ENCODE assay signal across 8 cellular contexts in the genomic region with DNA sequence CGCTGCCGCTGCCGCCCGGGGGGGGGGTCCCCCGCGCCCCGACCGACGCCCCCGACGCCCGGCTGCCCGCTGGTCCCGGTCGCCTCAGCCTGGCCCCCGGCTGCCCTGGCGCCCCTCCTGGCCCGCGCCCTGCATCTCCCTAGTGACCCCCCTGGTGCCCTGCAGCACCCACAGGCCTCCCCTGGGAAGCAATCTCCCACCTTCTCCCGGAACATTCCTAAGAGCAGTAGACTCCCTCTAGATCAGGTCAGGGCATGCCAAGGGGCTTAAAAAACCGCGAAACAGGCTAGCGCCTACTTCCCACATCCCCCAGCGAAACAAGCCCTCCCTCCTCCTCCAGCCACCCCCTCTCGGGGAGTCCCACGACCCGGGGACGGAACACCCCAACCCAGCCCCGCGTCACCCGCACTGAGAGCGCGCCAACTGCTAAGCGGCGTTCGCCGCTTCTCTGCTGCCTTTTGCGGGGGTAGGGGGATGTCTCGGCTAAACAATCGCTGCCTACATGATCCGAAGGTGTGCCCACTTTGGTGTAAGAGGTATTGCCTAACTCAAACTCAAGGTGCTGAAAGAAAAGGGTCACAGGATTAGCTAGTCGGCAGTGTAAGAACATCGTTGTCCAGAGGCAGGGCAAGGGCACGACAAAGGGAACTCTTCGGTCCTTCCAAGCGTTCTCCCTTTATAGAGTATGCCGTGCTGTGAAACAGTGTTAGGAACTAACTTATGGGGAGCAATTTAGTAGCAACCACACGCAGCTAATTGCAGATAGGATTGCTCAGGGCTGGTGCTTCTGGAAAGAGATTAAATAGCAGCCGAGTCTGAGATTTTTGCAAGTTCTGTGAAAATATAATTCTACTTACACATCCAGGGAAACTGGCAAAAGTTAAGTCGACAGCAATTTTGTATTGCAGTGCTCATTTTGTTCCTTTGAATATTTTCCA. TPM values are rescaled to one million over a fixed set of nuclear protein-coding genes. Genes with fewer than 3 reads are reported as not detected.
DNase-seq lines count a peak whose midpoint lies in the region; ATAC-seq, FAIRE-seq and TF ChIP-seq lines count a peak whose summit lies in the region.

No MANE protein-coding gene starts in this region.

- in situ Hi-C loops in IMR-90 (cut with MboI; ENCODE audit: low sequenced_read_pairs), result no loop called here

- peak overlapping the region; percentile 91 for H3K4me2 ChIP-seq in IMR-90 (ENCODE audit: low read depth, low read length)

- peak overlapping the region; percentile 71 for H3K9ac ChIP-seq in IMR-90 (ENCODE audit: low read depth, low read length)

- intact Hi-C loops in IMR-90 (cut with micrococcal nuclease) (no loop called here), pancreas (cut with DNase I) (no loop called here)
- intact Hi-C loops in activated T-helper 1 cell treated with anti-CD3 and anti-CD28 coated beads, Interleukin-12 subunit alpha, Interleukin-12 subunit beta, Interleukin-2, Interleukin-4 antibody, amounts not matched to agents 30 ng/mL and 10 ng/mL and 1 ng/mL, durations not matched to agents 14 hours and 24 hours and 36 hours (cut with micrococcal nuclease), result no loop called here

- H4K5ac ChIP-seq in IMR-90 (ENCODE audit: low read depth, low read length), result peak overlapping the region; percentile 78

- TF ChIP-seq RAD21 in IMR-90 (IDR thresholded peaks at IDR 0.05; ENCODE audit: low read length), result no peak

- peaks cover 15% of the 10 kb centered on the region for H3K9me1 ChIP-seq in IMR-90 (ENCODE audit: insufficient read depth, low read length)

- no peak overlapping the region for H3K4me3 ChIP-seq in CD8-positive, alpha-beta memory T cell (ENCODE audit: low read length)
- H3K4me3 ChIP-seq in IMR-90 (ENCODE audit: insufficient read depth, low read depth, low read length), result peak overlapping the region; percentile 66
- H3K4me3 ChIP-seq in pancreas, result peak overlapping the region; percentile 71 to 85 (median 78)

- peaks cover 17% of the 10 kb centered on the region for H3K27me3 ChIP-seq in CD8-positive, alpha-beta memory T cell (ENCODE audit: insufficient read depth, low read length, poor library complexity, severe bottlenecking)
- H3K27me3 ChIP-seq in IMR-90 (ENCODE audit: control insufficient read depth, insufficient read depth, low read length), result peaks cover 10% of the 10 kb centered on the region
- H3K27me3 ChIP-seq in pancreas, result no peaks in the 10 kb centered on the region

- peak overlapping the region; percentile 86 for H2BK20ac ChIP-seq in IMR-90 (ENCODE audit: low read depth, low read length)

- H3K14ac ChIP-seq in IMR-90 (replicated peaks; ENCODE audit: low read depth, low read length), result peak overlapping the region; percentile 61

- H3K9me3 ChIP-seq in CD8-positive, alpha-beta memory T cell (ENCODE audit: low read length), result no peaks in the 10 kb centered on the region
- H3K9me3 ChIP-seq in IMR-90 (ENCODE audit: control insufficient read depth, insufficient read depth, low read length), result no peaks in the 10 kb centered on the region
- H3K9me3 ChIP-seq in pancreas, result peaks cover 0 to 4% (median 0%) of the 10 kb centered on the region in 4 donors

- peak overlapping the region; percentile 10 to 81; a peak in 1 of 4 replicates for H4K8ac ChIP-seq in IMR-90 (ENCODE audit: low read depth in 2 of 2, low read length in 2 of 2)

- no peak for FAIRE-seq in pancreas (lab: Jason Lieb, UNC)

- H3K36me3 Mint-ChIP-seq in CD8-positive, alpha-beta memory T cell, result no peaks in the 10 kb centered on the region
- H3K36me3 Mint-ChIP-seq in activated T-helper 1 cell treated with anti-CD3 and anti-CD28 coated beads, Interleukin-12 subunit alpha, Interleukin-12 subunit beta, Interleukin-2, Interleukin-4 antibody, amounts not matched to agents 30 ng/mL and 10 ng/mL and 1 ng/mL, durations not matched to agents 14 hours and 24 hours and 36 hours (ENCODE audit: low read depth), result no peaks in the 10 kb centered on the region

- H3K23ac ChIP-seq in IMR-90 (ENCODE audit: low read depth, low read length), result peak overlapping the region; percentile 94

- peak overlapping the region; percentile 65; the same call in 1 of the 2 replicates for H2AK5ac ChIP-seq in IMR-90 (ENCODE audit: low read depth, low read length)

- H2AK9ac ChIP-seq in IMR-90 (replicated peaks; ENCODE audit: low read depth, low read length, poor library complexity), result peak overlapping the region; percentile 6

- H2BK15ac ChIP-seq in IMR-90 (ENCODE audit: low read depth, low read length), result peak overlapping the region; percentile 11; the same call in 2 of the 3 replicates

- H2BK120ac ChIP-seq in IMR-90 (ENCODE audit: low read depth, low read length), result peak overlapping the region; percentile 89

- POLR2A ChIA-PET in CD8-positive, alpha-beta memory T cell (lab: Charles Lee), result no interaction called here
- POLR2A ChIA-PET in IMR-90 (lab: Charles Lee; ENCODE audit: unreplicated experiment), result no interaction called here

- no peaks in the 10 kb centered on the region; the same call in 1 of the 2 replicates for H4K20me1 ChIP-seq in IMR-90 (ENCODE audit: insufficient read depth, low read length)

- peak overlapping the region; percentile 85 to 96 (median 88) for H3K4me3 Mint-ChIP-seq in CD8-positive, alpha-beta memory T cell
- peak overlapping the region; percentile 76 for H3K4me3 Mint-ChIP-seq in activated T-helper 1 cell treated with anti-CD3 and anti-CD28 coated beads, Interleukin-12 subunit alpha, Interleukin-12 subunit beta, Interleukin-2, Interleukin-4 antibody, amounts not matched to agents 30 ng/mL and 10 ng/mL and 1 ng/mL, durations not matched to agents 14 hours and 24 hours and 36 hours

- peak in 4 of 5 donors; percentile 23 to 41 (median 30) for DNase-seq in CD8-positive, alpha-beta memory T cell
- DNase-seq in IMR-90 (peak; percentile 22), glomerular visceral epithelial cell (ENCODE audit: extremely low spot score) (peak; percentile 46), pancreas (peak in 5 of 6 donors; percentile 39 to 80 (median 52)), hippocampal formation (lab: John Stamatoyannopoulos, UW) (no peak)
- no peak for DNase-seq in activated T-helper 1 cell treated with anti-CD3 and anti-CD28 coated beads, Interleukin-12 subunit alpha, Interleukin-12 subunit beta, Interleukin-2, Interleukin-4 antibody, amounts not matched to agents 30 ng/mL and 10 ng/mL and 1 ng/mL, durations not matched to agents 14 hours and 24 hours and 36 hours (ENCODE audit: low spot score)

- H2AFZ ChIP-seq in IMR-90 (replicated peaks; ENCODE audit: low read length, poor library complexity), result peak overlapping the region; percentile 92

- peak overlapping the region; percentile 92 for H3K4ac ChIP-seq in IMR-90 (ENCODE audit: low read depth, low read length)

- no peak for TF ChIP-seq POLR2A in IMR-90 (IDR thresholded peaks at IDR 0.05; ENCODE audit: low read depth, low read length)

- peak overlapping the region; percentile 62 for H3K18ac ChIP-seq in IMR-90 (ENCODE audit: low read depth, low read length)

- H3K27me3 Mint-ChIP-seq in CD8-positive, alpha-beta memory T cell, result peaks cover 35 to 70% of the 10 kb centered on the region in 2 donors
- peaks cover 71% of the 10 kb centered on the region for H3K27me3 Mint-ChIP-seq in activated T-helper 1 cell treated with anti-CD3 and anti-CD28 coated beads, Interleukin-12 subunit alpha, Interleukin-12 subunit beta, Interleukin-2, Interleukin-4 antibody, amounts not matched to agents 30 ng/mL and 10 ng/mL and 1 ng/mL, durations not matched to agents 14 hours and 24 hours and 36 hours (ENCODE audit: insufficient read depth)

- H3K9me3 Mint-ChIP-seq in CD8-positive, alpha-beta memory T cell, result no peaks in the 10 kb centered on the region
- H3K9me3 Mint-ChIP-seq in activated T-helper 1 cell treated with anti-CD3 and anti-CD28 coated beads, Interleukin-12 subunit alpha, Interleukin-12 subunit beta, Interleukin-2, Interleukin-4 antibody, amounts not matched to agents 30 ng/mL and 10 ng/mL and 1 ng/mL, durations not matched to agents 14 hours and 24 hours and 36 hours, result no peaks in the 10 kb centered on the region

- TF ChIP-seq CTCF in IMR-90 (conservative IDR thresholded peaks at IDR 0.05; ENCODE audit: low read depth, low read length) (no peak), pancreas (IDR thresholded peaks at IDR 0.05) (no peak)

- dilution Hi-C loops in IMR-90 (cut with HindIII; ENCODE audit: low sequenced_read_pairs, unreplicated experiment), result no loop called here

- H3K27ac Mint-ChIP-seq in CD8-positive, alpha-beta memory T cell, result peak overlapping the region; percentile 34 to 95 (median 86)
- H3K27ac Mint-ChIP-seq in activated T-helper 1 cell treated with anti-CD3 and anti-CD28 coated beads, Interleukin-12 subunit alpha, Interleukin-12 subunit beta, Interleukin-2, Interleukin-4 antibody, amounts not matched to agents 30 ng/mL and 10 ng/mL and 1 ng/mL, durations not matched to agents 14 hours and 24 hours and 36 hours, result no peak overlapping the region

- H3K27ac ChIP-seq in CD8-positive, alpha-beta memory T cell (ENCODE audit: low read depth, low read length), result no peak overlapping the region
- H3K27ac ChIP-seq in IMR-90 (ENCODE audit: insufficient read depth, low read length), result peak overlapping the region; percentile 51; the same call in 1 of the 2 replicates
- peak overlapping the region; percentile 58 to 92 (median 73) for H3K27ac ChIP-seq in pancreas

- peak overlapping the region; percentile 72; the same call in 1 of the 2 replicates for H3K56ac ChIP-seq in IMR-90 (ENCODE audit: extremely low read depth, insufficient read depth, low read length)

- H3K4me1 ChIP-seq in CD8-positive, alpha-beta memory T cell (ENCODE audit: insufficient read depth, low read length), result peaks cover 9% of the 10 kb centered on the region
- peaks cover 12% of the 10 kb centered on the region for H3K4me1 ChIP-seq in IMR-90 (ENCODE audit: control insufficient read depth, insufficient read depth, low read length)
- peaks cover 5 to 17% (median 10%) of the 10 kb centered on the region in 3 donors for H3K4me1 ChIP-seq in pancreas

- peaks cover 14 to 29% of the 10 kb centered on the region in 2 experiments; a peak in 3 of 4 replicates for H3K79me1 ChIP-seq in IMR-90 (ENCODE audit: low read depth in 1 of 2, low read length in 2 of 2)

- H3K4me1 Mint-ChIP-seq in CD8-positive, alpha-beta memory T cell, result peaks cover 12 to 22% (median 16%) of the 10 kb centered on the region in 3 donors
- peaks cover 12% of the 10 kb centered on the region for H3K4me1 Mint-ChIP-seq in activated T-helper 1 cell treated with anti-CD3 and anti-CD28 coated beads, Interleukin-12 subunit alpha, Interleukin-12 subunit beta, Interleukin-2, Interleukin-4 antibody, amounts not matched to agents 30 ng/mL and 10 ng/mL and 1 ng/mL, durations not matched to agents 14 hours and 24 hours and 36 hours (ENCODE audit: low read depth)

- peak overlapping the region; percentile 64; the same call in 1 of the 2 replicates for H4K91ac ChIP-seq in IMR-90 (ENCODE audit: insufficient read depth, low read depth, low read length)

- H3K36me3 ChIP-seq in CD8-positive, alpha-beta memory T cell (ENCODE audit: insufficient read depth, low read length), result no peaks in the 10 kb centered on the region
- peaks cover 4% of the 10 kb centered on the region for H3K36me3 ChIP-seq in IMR-90 (ENCODE audit: control insufficient read depth, insufficient read depth, low read length)
- H3K36me3 ChIP-seq in pancreas, result no peaks in the 10 kb centered on the region

- WGBS in IMR-90 (ENCODE audit: extremely low coverage in 2 of 2, insufficient read length in 1 of 2), 2 experiments, result 6% methylated on average over 8 of the region's 50 CpGs; no CpG with 5 or more reads in 1 of the 2 experiments
- WGBS in pancreas, 2 donors, result 1 to 2% methylated on average over 38 to 50 of the region's 50 CpGs

- no TSS peak for BruUV-seq in IMR-90 (replicated peaks; lab: Mats Ljungman, UMichigan)

- CTCF ChIA-PET in CD8-positive, alpha-beta memory T cell (lab: Charles Lee), result no interaction called here
- CTCF ChIA-PET in IMR-90 (lab: Yijun Ruan, JAX), result no interaction called here

- peak overlapping the region; percentile 4 for H2BK5ac ChIP-seq in IMR-90 (ENCODE audit: low read depth, low read length, poor library complexity, severe bottlenecking)

- ATAC-seq in IMR-90 (ENCODE audit: low read depth), result peak; percentile 22
- peak; percentile 19 to 55 (median 41) for ATAC-seq in pancreas
- no peak for ATAC-seq in HG03139 (IDR thresholded peaks at IDR 0.05; ENCODE audit: unreplicated experiment)
- ATAC-seq in GM19328 (IDR thresholded peaks at IDR 0.05; ENCODE audit: unreplicated experiment), result no peak

RNA-seq across cellular contexts. Expression of a gene that starts 0.6 kb away (rescaled TPM):
- not detected for total RNA-seq in CD8-positive, alpha-beta memory T cell
- 4.2 TPM for polyA plus RNA-seq in CD8-positive, alpha-beta memory T cell
- total RNA-seq in IMR-90 (2012; rRNA removed) (38.6 and 56.6 TPM in 2 replicates), pancreas (10 to 100 TPM; 14.6 to 63.9 (median 22.7) TPM)
- polyA plus RNA-seq in IMR-90 (2012; rRNA removed) (41.9 and 54.6 TPM in 2 replicates), pancreas (10 to 100 TPM; 15.5 to 18.1 TPM)
- 31.5 and 63.6 TPM in 2 replicates for polyA plus RNA-seq in IMR-90 (2012; cell fraction: cytosol; rRNA removed)
- 26.9 and 52.8 TPM in 2 replicates for polyA plus RNA-seq in IMR-90 (2012; cell fraction: nucleus; rRNA removed; ENCODE audit: low replicate concordance)
- not detected in 2 replicates for total RNA-seq in activated T-helper 1 cell treated with anti-CD3 and anti-CD28 coated beads, Interleukin-12 subunit alpha, Interleukin-12 subunit beta, Interleukin-2, Interleukin-4 antibody, amounts not matched to agents 30 ng/mL and 10 ng/mL and 1 ng/mL, durations not matched to agents 14 hours and 24 hours and 36 hours

Comparison
In these comparisons a context has a peak if more than half of its experiments do, and no peak if none do; other contexts are left out.
1. DNase-seq: peak in CD8-positive, alpha-beta memory T cell (4 of 5), IMR-90 (single experiment), glomerular visceral epithelial cell (single experiment) and pancreas (5 of 6); none in activated T-helper 1 cell treated with anti-CD3 and anti-CD28 coated beads, Interleukin-12 subunit alpha, Interleukin-12 subunit beta, Interleukin-2, Interleukin-4 antibody, amounts not matched to agents 30 ng/mL and 10 ng/mL and 1 ng/mL, durations not matched to agents 14 hours and 24 hours and 36 hours (single experiment) and hippocampal formation (0 of 2).
2. ATAC-seq: peak in IMR-90 (single experiment) and pancreas (4 of 4); none in HG03139 (single experiment) and GM19328 (single experiment).
3. RNA of a gene that starts 0.6 kb away (total RNA-seq): 38.6 to 56.6 TPM in IMR-90 and 14.6 to 63.9 TPM in pancreas; not detected in CD8-positive, alpha-beta memory T cell and not detected in activated T-helper 1 cell treated with anti-CD3 and anti-CD28 coated beads, Interleukin-12 subunit alpha, Interleukin-12 subunit beta, Interleukin-2, Interleukin-4 antibody, amounts not matched to agents 30 ng/mL and 10 ng/mL and 1 ng/mL, durations not matched to agents 14 hours and 24 hours and 36 hours; every median in the first group is over 10 times any median in the second.